In genomic region chr3:149316427-149316826, GRCh38 we compare ENCODE assay signal across 1 cellular context.
TF ChIP-seq lines count a peak whose summit lies in the region.

No MANE protein-coding gene starts in this region.

TF ChIP-seq in GM23338, 12 proteins besides CTCF, POLR2A, EP300 and RAD21 (continued from another document):
- TF ChIP-seq ZNF462 (CRISPR knock-in tag; IDR thresholded peaks at IDR 0.05), result no peak
- TF ChIP-seq CREB1 (CRISPR knock-in tag; IDR thresholded peaks at IDR 0.05; ENCODE audit: low read depth), result no peak
- TF ChIP-seq STAT1 (IDR thresholded peaks at IDR 0.05; ENCODE audit: unreplicated experiment), result no peak
- no peak for TF ChIP-seq JUNB (IDR thresholded peaks at IDR 0.05; ENCODE audit: unreplicated experiment)
